29 cellular contexts compared by ENCODE assay signal in genomic region chr3:114079761-114080160, GRCh38. TPM values are rescaled to one million over a fixed set of nuclear protein-coding genes. Genes with fewer than 3 reads are reported as not detected.
DNase-seq lines count a peak whose midpoint lies in the region; ATAC-seq and TF ChIP-seq lines count a peak whose summit lies in the region.
"Had no signal": no experiment of that assay in that cellular context is flagged by ENCODE, and none has a peak within 500 bp of the region (broad histone marks: within the 10 kb centered on the region; RNA-seq: fewer than 3 reads in every experiment).

No MANE protein-coding gene starts in this region.

- H3K27ac ChIP-seq in cardiac muscle cell (peak overlapping the region; percentile 54), adrenal gland (peak overlapping the region in 3 of 5 donors; percentile 28 to 62 (median 46))
- H3K27ac ChIP-seq: colonic mucosa, RWPE1, stomach had no signal

- TF ChIP-seq CTCF in cardiac muscle cell (IDR thresholded peaks at IDR 0.05; ENCODE audit: low read depth, low read length), result no peak
- TF ChIP-seq CTCF in adrenal gland (IDR thresholded peaks at IDR 0.05), result no peak
- TF ChIP-seq CTCF in fibroblast of pulmonary artery (IDR thresholded peaks at IDR 0.05; ENCODE audit: low read length, missing control alignments), result no peak

- no peak for TF ChIP-seq POLR2A in adrenal gland (IDR thresholded peaks at IDR 0.05)

- DNase-seq in cardiac muscle cell (ENCODE audit: low read depth in 1 of 2, low spot score in 1 of 2) (peak in 1 of 2 donors; percentile 46), Right ventricle myocardium inferior (ENCODE audit: missing footprints) (no peak), adrenal gland (peak in 3 of 7 donors; percentile 17 to 35 (median 25)), fibroblast of pulmonary artery (ENCODE audit: low read depth) (peak; percentile 32), pulmonary artery endothelial cell (ENCODE audit: low read depth, low spot score) (peak; percentile 61), amniotic stem cell (lab: John Stamatoyannopoulos, UW) (no peak), NCI-H2196 treated with DMSO at 0.1 percent for 48 hours (lab: John Stamatoyannopoulos, UW; ENCODE audit: unreplicated experiment) (no peak), activated gamma-delta T cell (lab: John Stamatoyannopoulos, UW) (no peak)
- DNase-seq: 8988T; activated CD4-positive, alpha-beta T cell treated with anti-CD3 and anti-CD28 coated beads for 36 hours; activated T-cell treated with anti-CD3 and anti-CD28 coated beads, Interleukin-2, amount 50 U/mL, for 72 hours; BE2C; colonic mucosa; COR-L47; DMS79 treated with DMSO at 0.1 percent for 48 hours; foreskin fibroblast; hippocampal formation; mammary epithelial cell; MM.1S; naive B cell; NCI-H1436; NCI-H2171 treated with DMSO at 0.1 percent for 48 hours; NCI-H69; occipital lobe; stimulated activated CD4-positive, alpha-beta T cell treated with anti-CD3 and anti-CD28 coated beads, Interleukin-12 subunit alpha, Interleukin-12 subunit beta, amount 100 ng/mL, for 4 hours; stomach; trophoblast cell had no signal

- WGBS in adrenal gland, 4 donors, result 31 to 42% (median 37%) methylated on average over 5 of the region's 5 CpGs

- intact Hi-C loops in Right ventricle myocardium inferior (cut with DNase I), result no loop called here
- intact Hi-C loops in adrenal gland (cut with DNase I), result no loop called here

- H3K4me1 ChIP-seq in cardiac muscle cell (ENCODE audit: low read depth) (peaks cover 5% of the 10 kb centered on the region), adrenal gland (replicated peaks in 1 of 2) (no peaks in the 10 kb centered on the region)
- H3K4me1 ChIP-seq: BE2C, colonic mucosa, stomach had no signal

- no peak for ATAC-seq in Right ventricle myocardium inferior
- ATAC-seq: activated CD4-positive, alpha-beta T cell treated with anti-CD3 and anti-CD28 coated beads for 36 hours; activated T-cell treated with anti-CD3 and anti-CD28 coated beads, Interleukin-2, amount 50 U/mL, for 72 hours; K562 had no signal

- H3K27me3 ChIP-seq in cardiac muscle cell, result no peaks in the 10 kb centered on the region
- no peaks in the 10 kb centered on the region for H3K27me3 ChIP-seq in adrenal gland
- H3K27me3 ChIP-seq: BE2C, colonic mucosa, stomach had no signal

- no peaks in the 10 kb centered on the region for H3K9me3 ChIP-seq in cardiac muscle cell (ENCODE audit: low read depth)
- no peaks in the 10 kb centered on the region for H3K9me3 ChIP-seq in adrenal gland (replicated peaks in 1 of 3)
- H3K9me3 ChIP-seq: BE2C, colonic mucosa, stomach had no signal

- H3K36me3 ChIP-seq in cardiac muscle cell, result peaks cover 32% of the 10 kb centered on the region
- H3K36me3 ChIP-seq in adrenal gland (replicated peaks in 1 of 2), result peaks cover 0 to 25% of the 10 kb centered on the region in 2 donors

- no peak overlapping the region for H3K4me3 ChIP-seq in cardiac muscle cell
- peak overlapping the region in 1 of 4 donors; percentile 33 for H3K4me3 ChIP-seq in adrenal gland
- H3K4me3 ChIP-seq in fibroblast of pulmonary artery (replicated peaks; ENCODE audit: low read depth, low read length), result peak overlapping the region; percentile 39
- H3K4me3 ChIP-seq: colonic mucosa, K562, stomach had no signal

RNA-seq across cellular contexts. Expression of gene QTRT2, which starts 23.2 kb away (rescaled TPM):
- 6.7 and 12.3 TPM in 2 replicates for total RNA-seq in cardiac muscle cell
- 8.7 and 13.8 TPM in 2 replicates for polyA plus RNA-seq in cardiac muscle cell
- total RNA-seq in Right ventricle myocardium inferior, result 4.3 TPM
- 10 to 100 TPM; 11.0 to 45.5 (median 22.2) TPM for total RNA-seq in adrenal gland
- 10 to 100 TPM in 1 of 3 donors, 1 to 10 TPM in 2; 6.9 to 35.8 (median 8.2) TPM for polyA plus RNA-seq in adrenal gland
- total RNA-seq in pulmonary artery endothelial cell, result 40.5 and 56.2 TPM in 2 replicates

RNA-seq across cellular contexts. Expression of gene CCDC191, which starts 23.4 kb away (rescaled TPM):
- 2.7 and 5.4 TPM in 2 replicates for total RNA-seq in cardiac muscle cell
- polyA plus RNA-seq in cardiac muscle cell, result 5.3 and 9.0 TPM in 2 replicates
- 0.78 TPM for total RNA-seq in Right ventricle myocardium inferior
- total RNA-seq in adrenal gland, result 1 to 10 TPM in 7 of 8 donors, under 1 TPM in 1; 0.60 to 8.7 (median 3.8) TPM
- 10 to 100 TPM in 1 of 3 donors, 1 to 10 TPM in 2; 3.7 to 13.1 (median 7.7) TPM for polyA plus RNA-seq in adrenal gland
- total RNA-seq in pulmonary artery endothelial cell, result 1.3 TPM in 2 replicates

Comparison
In these comparisons a context has a peak if more than half of its experiments do, and no peak if none do; other contexts are left out.
1. DNase-seq: peak in fibroblast of pulmonary artery (single experiment) and pulmonary artery endothelial cell (single experiment); none in Right ventricle myocardium inferior (single experiment), amniotic stem cell (single experiment), NCI-H2196 treated with DMSO at 0.1 percent for 48 hours (single experiment) and activated gamma-delta T cell (single experiment).